Comparison of ENCODE assay signal across 8 cellular contexts in genomic region chr3:184299488-184300376, GRCh38. TPM values are rescaled to one million over a fixed set of nuclear protein-coding genes. Genes with fewer than 3 reads are reported as not detected.
A peak's percentile ranks its signal among the peaks of the same experiment; 100 is the strongest.
DNase-seq lines count a peak whose midpoint lies in the region; ATAC-seq and TF ChIP-seq lines count a peak whose summit lies in the region.

No MANE protein-coding gene starts in this region.

- ATAC-seq in stimulated activated effector memory CD8-positive, alpha-beta T cell treated with anti-CD3 and anti-CD28 coated beads, Interleukin-12 subunit alpha, Interleukin-12 subunit beta, amount 100 ng/mL, for 72 hours = no peak

- peak overlapping the region; percentile 92 for H3K4me3 ChIP-seq in H7 (ENCODE audit: insufficient read depth, low read depth, low read length)
- H3K4me3 ChIP-seq in right atrium auricular region = peak overlapping the region; percentile 91 to 98

- peaks cover 0 to 23% of the 10 kb centered on the region in 2 donors for H3K4me1 ChIP-seq in right atrium auricular region

- H3K27ac ChIP-seq in 22Rv1 (peak overlapping the region; percentile 78), right atrium auricular region (peak overlapping the region; percentile 82 to 86)

- H3K27me3 ChIP-seq in H7 (ENCODE audit: control insufficient read depth, insufficient read depth, low read length) (no peaks in the 10 kb centered on the region; the same call in 1 of the 2 replicates), right atrium auricular region (no peaks in the 10 kb centered on the region)

- H3K27ac Mint-ChIP-seq in activated CD4-positive, alpha-beta memory T cell treated with anti-CD3 and anti-CD28 coated beads for 36 hours = peak overlapping the region; percentile 82
- peak overlapping the region; percentile 90 for H3K27ac Mint-ChIP-seq in stimulated activated effector memory CD8-positive, alpha-beta T cell treated with anti-CD3 and anti-CD28 coated beads, Interleukin-12 subunit alpha, Interleukin-12 subunit beta, amount 100 ng/mL, for 72 hours

- peaks cover 21% of the 10 kb centered on the region for H3K4me1 Mint-ChIP-seq in activated CD4-positive, alpha-beta memory T cell treated with anti-CD3 and anti-CD28 coated beads for 36 hours (ENCODE audit: low read depth)
- peaks cover 36% of the 10 kb centered on the region for H3K4me1 Mint-ChIP-seq in stimulated activated effector memory CD8-positive, alpha-beta T cell treated with anti-CD3 and anti-CD28 coated beads, Interleukin-12 subunit alpha, Interleukin-12 subunit beta, amount 100 ng/mL, for 72 hours

- H3K4me3 Mint-ChIP-seq in activated CD4-positive, alpha-beta memory T cell treated with anti-CD3 and anti-CD28 coated beads for 36 hours = peak overlapping the region; percentile 93
- H3K4me3 Mint-ChIP-seq in stimulated activated effector memory CD8-positive, alpha-beta T cell treated with anti-CD3 and anti-CD28 coated beads, Interleukin-12 subunit alpha, Interleukin-12 subunit beta, amount 100 ng/mL, for 72 hours = peak overlapping the region; percentile 94

- intact Hi-C loops in activated CD4-positive, alpha-beta memory T cell treated with anti-CD3 and anti-CD28 coated beads for 36 hours (cut with micrococcal nuclease) = loop anchor here (1.0 to 10.0 kb wide), 10 partner anchors 15 to 662 kb away; partner anchors contain the start of genes ABCC5, ABCF3, AP2M1 and CAMK2N2

- H3K9me3 Mint-ChIP-seq in activated CD4-positive, alpha-beta memory T cell treated with anti-CD3 and anti-CD28 coated beads for 36 hours = no peaks in the 10 kb centered on the region
- no peaks in the 10 kb centered on the region for H3K9me3 Mint-ChIP-seq in stimulated activated effector memory CD8-positive, alpha-beta T cell treated with anti-CD3 and anti-CD28 coated beads, Interleukin-12 subunit alpha, Interleukin-12 subunit beta, amount 100 ng/mL, for 72 hours

- no peaks in the 10 kb centered on the region for H3K9me3 ChIP-seq in right atrium auricular region

- DNase-seq in H7 (peak; percentile 41), right atrium auricular region (ENCODE audit: low spot score) (no peak), NCI-H526 (lab: John Stamatoyannopoulos, UW) (no peak), nucleus accumbens (lab: John Stamatoyannopoulos, UW) (no peak), NK-92 (lab: John Stamatoyannopoulos, UW; ENCODE audit: unreplicated experiment) (no peak)
- no peak for DNase-seq in activated CD4-positive, alpha-beta memory T cell treated with anti-CD3 and anti-CD28 coated beads for 36 hours
- no peak for DNase-seq in stimulated activated effector memory CD8-positive, alpha-beta T cell treated with anti-CD3 and anti-CD28 coated beads, Interleukin-12 subunit alpha, Interleukin-12 subunit beta, amount 100 ng/mL, for 72 hours (ENCODE audit: low spot score in 2 of 2)

- H3K27me3 Mint-ChIP-seq in activated CD4-positive, alpha-beta memory T cell treated with anti-CD3 and anti-CD28 coated beads for 36 hours = no peaks in the 10 kb centered on the region

- H3K36me3 ChIP-seq in H7 (replicated peaks; ENCODE audit: control insufficient read depth, insufficient read depth, low read length) (peaks cover 39% of the 10 kb centered on the region), right atrium auricular region (peaks cover 45% of the 10 kb centered on the region)

- CTCF ChIA-PET in activated CD4-positive, alpha-beta memory T cell treated with anti-CD3 and anti-CD28 coated beads for 36 hours (lab: Charles Lee) = interaction anchor here (0.6 to 2.2 kb wide), 3 partner anchors 11 to 402 kb away, joined by 3 to 5 read pairs (median 3); no protein-coding TSS in a partner anchor

- no peak for TF ChIP-seq CTCF in 22Rv1 (IDR thresholded peaks at IDR 0.05)
- TF ChIP-seq CTCF in right atrium auricular region (IDR thresholded peaks at IDR 0.05) = no peak

- POLR2A ChIA-PET in activated CD4-positive, alpha-beta memory T cell treated with anti-CD3 and anti-CD28 coated beads for 36 hours (lab: Charles Lee) = interaction anchor here (0.7 to 1.2 kb wide), 2 partner anchors 36 to 104 kb away, joined by 3 read pairs; no protein-coding TSS in a partner anchor

- peaks cover 36% of the 10 kb centered on the region for H3K36me3 Mint-ChIP-seq in activated CD4-positive, alpha-beta memory T cell treated with anti-CD3 and anti-CD28 coated beads for 36 hours
- peaks cover 53% of the 10 kb centered on the region for H3K36me3 Mint-ChIP-seq in stimulated activated effector memory CD8-positive, alpha-beta T cell treated with anti-CD3 and anti-CD28 coated beads, Interleukin-12 subunit alpha, Interleukin-12 subunit beta, amount 100 ng/mL, for 72 hours

RNA-seq across cellular contexts. Expression of gene PSMD2, which starts 0.7 kb away (rescaled TPM):
- total RNA-seq in H7 (2014; rRNA removed; shearing (Covaris generic)) = 378 and 392 TPM in 2 replicates
- total RNA-seq in activated CD4-positive, alpha-beta memory T cell treated with anti-CD3 and anti-CD28 coated beads for 36 hours = 100 to 1,000 TPM; 246 to 257 TPM
- total RNA-seq in right atrium auricular region = 100 to 1,000 TPM; 213 to 259 TPM

RNA-seq across cellular contexts. Expression of gene EIF4G1, which starts 14.7 kb away (rescaled TPM):
- total RNA-seq in H7 (2014; rRNA removed; shearing (Covaris generic)) = 359 and 392 TPM in 2 replicates
- total RNA-seq in activated CD4-positive, alpha-beta memory T cell treated with anti-CD3 and anti-CD28 coated beads for 36 hours = 100 to 1,000 TPM; 410 to 432 TPM
- 100 to 1,000 TPM; 270 to 276 TPM for total RNA-seq in right atrium auricular region

RNA-seq across cellular contexts. Expression of gene ECE2, which starts 23.9 kb away (rescaled TPM):
- not detected in 2 replicates for total RNA-seq in H7 (2014; rRNA removed; shearing (Covaris generic))
- not detected for total RNA-seq in activated CD4-positive, alpha-beta memory T cell treated with anti-CD3 and anti-CD28 coated beads for 36 hours
- total RNA-seq in right atrium auricular region = 1 to 10 TPM in 1 of 2 donors, not detected in 1; 1.6 TPM

RNA-seq across cellular contexts. Expression of gene FAM131A, which starts 37.7 kb away (rescaled TPM):
- total RNA-seq in H7 (2014; rRNA removed; shearing (Covaris generic)) = 36.9 and 41.1 TPM in 2 replicates
- 1 to 10 TPM; 7.0 to 8.9 TPM for total RNA-seq in activated CD4-positive, alpha-beta memory T cell treated with anti-CD3 and anti-CD28 coated beads for 36 hours
- total RNA-seq in right atrium auricular region = 10 to 100 TPM; 33.7 to 45.8 TPM

RNA-seq across cellular contexts. Expression of gene CAMK2N2, which starts 38.4 kb away (rescaled TPM):
- 1.5 and 1.6 TPM in 2 replicates for total RNA-seq in H7 (2014; rRNA removed; shearing (Covaris generic))
- under 1 TPM; 0.21 to 0.51 TPM for total RNA-seq in activated CD4-positive, alpha-beta memory T cell treated with anti-CD3 and anti-CD28 coated beads for 36 hours
- not detected for total RNA-seq in right atrium auricular region
